In genomic region chr1:40665335-40666171, GRCh38 we compare ENCODE assay signal across 1 cellular context.
TF ChIP-seq lines count a peak whose summit lies in the region.

RIMS3 (minus strand) TSS chr1:40665682; CDS start chr1:40641925, 23,757 bp downstream.

TF ChIP-seq in HepG2, 621 proteins besides CTCF, POLR2A, EP300 and RAD21 (continued from another document):
- no peak for TF ChIP-seq ZBTB10 (CRISPR knock-in tag; IDR thresholded peaks at IDR 0.05; ENCODE audit: borderline replicate concordance)
- TF ChIP-seq SNAPC4 (CRISPR knock-in tag; IDR thresholded peaks at IDR 0.05), result no peak
- 0 out of 2 replicates have a peak, but pooled peaks have one; percentile 17 for TF ChIP-seq ZNF788 (CRISPR knock-in tag; IDR thresholded peaks at IDR 0.05; ENCODE audit: borderline replicate concordance)
- TF ChIP-seq ASH2L (IDR thresholded peaks at IDR 0.05; ENCODE audit: insufficient read length, low read depth, low read length), result peak; percentile 33
- TF ChIP-seq GABPB1 (CRISPR knock-in tag; IDR thresholded peaks at IDR 0.05), result peak; percentile 38; the same call in 1 of the 2 replicates
- TF ChIP-seq SNRNP70 (IDR thresholded peaks at IDR 0.05; ENCODE audit: low read depth, low read length), result no peak
- TF ChIP-seq ZNF441 (CRISPR knock-in tag; IDR thresholded peaks at IDR 0.05; ENCODE audit: borderline replicate concordance), result peak; percentile 56; the same call in 1 of the 2 replicates
- no peak for TF ChIP-seq ZNF260 (CRISPR knock-in tag; IDR thresholded peaks at IDR 0.05; ENCODE audit: borderline replicate concordance, low read depth)
- TF ChIP-seq TARDBP (CRISPR knock-in tag; IDR thresholded peaks at IDR 0.05), result 0 out of 2 replicates have a peak, but pooled peaks have one; percentile 45
- TF ChIP-seq SOX5 (CRISPR knock-in tag; IDR thresholded peaks at IDR 0.05; ENCODE audit: borderline replicate concordance), result 0 out of 2 replicates have a peak, but pooled peaks have one; percentile 6
- peak; percentile 54; the same call in 1 of the 2 replicates for TF ChIP-seq ZFY (CRISPR knock-in tag; IDR thresholded peaks at IDR 0.05)
- peak; percentile 54 for TF ChIP-seq ZNF687 (CRISPR knock-in tag; IDR thresholded peaks at IDR 0.05)
- 0 out of 2 replicates have a peak, but pooled peaks have one; percentile 48 for TF ChIP-seq RNF219 (CRISPR knock-in tag; IDR thresholded peaks at IDR 0.05)
- TF ChIP-seq ZBTB7B (CRISPR knock-in tag; IDR thresholded peaks at IDR 0.05), result no peak
- peak; percentile 100 for TF ChIP-seq ZNF563 (CRISPR knock-in tag; IDR thresholded peaks at IDR 0.05)
- peak; percentile 35; the same call in 1 of the 2 replicates for TF ChIP-seq TFDP2 (CRISPR knock-in tag; IDR thresholded peaks at IDR 0.05)
- peak; percentile 66; the same call in 1 of the 2 replicates for TF ChIP-seq CCDC6 (CRISPR knock-in tag; IDR thresholded peaks at IDR 0.05)
- TF ChIP-seq MAZ (IDR thresholded peaks at IDR 0.05; ENCODE audit: borderline replicate concordance, low read depth, low read length), result no peak
- TF ChIP-seq MAZ (CRISPR knock-in tag; IDR thresholded peaks at IDR 0.05; ENCODE audit: low read depth), result peak; percentile 73
- no peak for TF ChIP-seq ZNF773 (CRISPR knock-in tag; IDR thresholded peaks at IDR 0.05; ENCODE audit: borderline replicate concordance)
- peak; percentile 79 for TF ChIP-seq SP4 (CRISPR knock-in tag; IDR thresholded peaks at IDR 0.05)
- peak; percentile 23; the same call in 1 of the 2 replicates for TF ChIP-seq HNF1B (CRISPR knock-in tag; IDR thresholded peaks at IDR 0.05)
- TF ChIP-seq CC2D1A (CRISPR knock-in tag; IDR thresholded peaks at IDR 0.05), result no peak
- 0 out of 2 replicates have a peak, but pooled peaks have one; percentile 25 for TF ChIP-seq HDAC1 (CRISPR knock-in tag; IDR thresholded peaks at IDR 0.05)
- TF ChIP-seq SP1 (IDR thresholded peaks at IDR 0.05), result no peak
- peak; percentile 58; the same call in 1 of the 2 replicates for TF ChIP-seq SP1 (CRISPR knock-in tag; IDR thresholded peaks at IDR 0.05)
- TF ChIP-seq ZBTB39 (CRISPR knock-in tag; IDR thresholded peaks at IDR 0.05), result no peak
- TF ChIP-seq HES4 (CRISPR knock-in tag; IDR thresholded peaks at IDR 0.05; ENCODE audit: borderline replicate concordance), result 0 out of 2 replicates have a peak, but pooled peaks have one; percentile 48
- peak; percentile 36 for TF ChIP-seq HNRNPLL (IDR thresholded peaks at IDR 0.05; ENCODE audit: low read depth, low read length, poor library complexity, severe bottlenecking)
- 0 out of 2 replicates have a peak, but pooled peaks have one; percentile 25 for TF ChIP-seq ARID2 (CRISPR knock-in tag; IDR thresholded peaks at IDR 0.05; ENCODE audit: borderline replicate concordance)
- TF ChIP-seq THAP11 (CRISPR knock-in tag; IDR thresholded peaks at IDR 0.05), result 0 out of 2 replicates have a peak, but pooled peaks have one; percentile 11
- no peak for TF ChIP-seq HIC2 (CRISPR knock-in tag; IDR thresholded peaks at IDR 0.05; ENCODE audit: low read depth)
- peak; percentile 57; the same call in 1 of the 2 replicates for TF ChIP-seq SAP130 (CRISPR knock-in tag; IDR thresholded peaks at IDR 0.05; ENCODE audit: low read depth)
- 0 out of 2 replicates have a peak, but pooled peaks have one; percentile 31 for TF ChIP-seq KAT8 (CRISPR knock-in tag; IDR thresholded peaks at IDR 0.05)
- TF ChIP-seq MXD1 (CRISPR knock-in tag; IDR thresholded peaks at IDR 0.05), result 0 out of 2 replicates have a peak, but pooled peaks have one; percentile 19
